ENCODE assay signal across 1 cellular context in genomic region chr6:1817033-1817761, GRCh38.
TF ChIP-seq lines count a peak whose summit lies in the region.

No MANE protein-coding gene starts in this region.

TF ChIP-seq in SK-N-SH, 30 proteins besides CTCF, POLR2A, EP300 and RAD21 (continued from another document):
- TF ChIP-seq ZBTB33 (IDR thresholded peaks at IDR 0.05; ENCODE audit: borderline replicate concordance, low read depth) (no peak), RXRA (IDR thresholded peaks at IDR 0.05; ENCODE audit: borderline replicate concordance, low read depth) (no peak), JUND (IDR thresholded peaks at IDR 0.05) (0 out of 2 replicates have a peak, but pooled peaks have one; percentile 27), SMC3 (IDR thresholded peaks at IDR 0.05; ENCODE audit: low read depth, low read length) (no peak), RCOR1 (IDR thresholded peaks at IDR 0.05; ENCODE audit: low read length) (no peak), NFIC (IDR thresholded peaks at IDR 0.05; ENCODE audit: borderline replicate concordance) (peak; percentile 47), PBX3 (IDR thresholded peaks at IDR 0.05) (no peak; the same call in 1 of the 2 replicates), FOXM1 (IDR thresholded peaks at IDR 0.05; ENCODE audit: low read depth) (0 out of 2 replicates have a peak, but pooled peaks have one; percentile 13), RFX5 (IDR thresholded peaks at IDR 0.05; ENCODE audit: low read length) (no peak), TEAD4 (IDR thresholded peaks at IDR 0.05; ENCODE audit: borderline replicate concordance, insufficient read depth) (no peak), MAX (IDR thresholded peaks at IDR 0.05; ENCODE audit: low read depth) (no peak), EZH2phosphoT487 (IDR thresholded peaks at IDR 0.05; ENCODE audit: borderline replicate concordance, low read depth) (no peak), GABPA (IDR thresholded peaks at IDR 0.05; ENCODE audit: low read depth) (no peak), IRF3 (IDR thresholded peaks at IDR 0.05; ENCODE audit: low read depth, low read length) (no peak), REST (IDR thresholded peaks at IDR 0.05; ENCODE audit: low read depth, low read length) (no peak)
